In genomic region chr2:125125902-125126301, GRCh38 we compare ENCODE assay signal across 8 cellular contexts.
"Had no signal": no experiment of that assay in that cellular context is flagged by ENCODE, and none has a peak within 500 bp of the region (broad histone marks: within the 10 kb centered on the region; RNA-seq: fewer than 3 reads in every experiment).

No MANE protein-coding gene starts in this region.

- FAIRE-seq: HepG2 had no signal

- H3K36me3 ChIP-seq: HAP-1 had no signal

- H3K4me3 ChIP-seq: HAP-1 had no signal

- DNase-seq: GOT3, H7, HFFc6, KBM-7 had no signal

- H3K27ac ChIP-seq: HL-60 had no signal

- H3K4me1 ChIP-seq: HAP-1 had no signal

- H3K9me3 ChIP-seq: HAP-1 had no signal

- ATAC-seq: HCT116, HepG2 had no signal
